7 cellular contexts compared by ENCODE assay signal in the genomic region with DNA sequence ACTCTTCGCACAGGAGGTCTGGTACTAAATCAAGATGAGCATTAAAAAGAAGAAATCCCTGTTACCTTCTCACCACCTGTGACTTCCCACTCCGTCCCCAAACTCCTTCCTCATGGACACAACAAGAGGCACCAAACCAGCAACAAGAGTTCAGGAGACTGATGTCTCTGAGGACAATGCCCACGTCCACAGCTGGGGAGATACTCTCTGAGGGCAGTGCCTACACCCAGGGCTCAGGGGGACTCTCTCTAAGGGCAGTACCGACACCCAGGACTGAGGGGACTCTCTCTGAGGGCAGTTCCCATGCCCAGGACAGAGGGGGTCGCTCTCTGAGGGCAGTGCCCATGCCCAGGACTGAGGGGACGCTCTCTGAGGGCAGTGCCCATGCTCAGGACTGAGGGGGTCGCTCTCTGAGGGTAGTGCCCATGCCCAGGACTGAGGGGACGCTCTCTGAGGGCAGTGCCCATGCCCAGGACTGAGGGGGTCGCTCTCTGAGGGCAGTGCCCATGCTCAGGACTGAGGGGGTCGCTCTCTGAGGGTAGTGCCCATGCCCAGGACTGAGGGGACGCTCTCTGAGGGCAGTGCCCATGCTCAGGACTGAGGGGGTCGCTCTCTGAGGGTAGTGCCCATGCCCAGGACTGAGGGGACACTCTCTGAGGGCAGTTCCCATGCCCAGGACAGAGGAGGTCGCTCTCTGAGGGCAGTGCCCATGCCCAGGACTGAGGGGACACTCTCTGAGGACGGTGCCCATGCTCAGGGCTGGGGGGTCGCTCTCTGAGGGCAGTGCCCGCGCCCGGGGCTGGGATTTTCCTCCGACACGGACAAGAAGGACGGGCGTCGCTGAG. TPM values are rescaled to one million over a fixed set of nuclear protein-coding genes. Genes with fewer than 3 reads are reported as not detected.
DNase-seq lines count a peak whose midpoint lies in the region; ATAC-seq, FAIRE-seq and TF ChIP-seq lines count a peak whose summit lies in the region.
"Not testable (repeated sequence)": the region's sequence is repeated elsewhere in the genome, so short reads cannot be mapped to it uniquely, and the experiment has no call there.

No MANE protein-coding gene starts in this region.

- POLR2A ChIA-PET in activated CD4-positive, alpha-beta T cell treated with anti-CD3 and anti-CD28 coated beads, Interleukin-2, amount 10 ng/mL, durations not matched to agents 7 days and 5 days (lab: Charles Lee) = interaction anchor here (1.2 kb wide), 2 partner anchors 10 to 20 kb away, joined by 3 to 7 read pairs; no protein-coding TSS in a partner anchor

- not testable (repeated sequence) for TF ChIP-seq POLR2A in gastroesophageal sphincter (IDR thresholded peaks at IDR 0.05); gastrocnemius medialis (IDR thresholded peaks at IDR 0.05)

- FAIRE-seq in bronchial epithelial cell (lab: Jason Lieb, UNC) = not testable (repeated sequence)

- H3K27me3 ChIP-seq in bronchial epithelial cell (ENCODE audit: control insufficient read depth, insufficient read depth, low read length); gastroesophageal sphincter; gastrocnemius medialis: not testable (repeated sequence)

- H3K27me3 Mint-ChIP-seq in activated CD4-positive, alpha-beta T cell treated with anti-CD3 and anti-CD28 coated beads, Interleukin-2, amount 10 ng/mL, durations not matched to agents 7 days and 5 days; mesothelial cell of epicardium (ENCODE audit: low read depth): not testable (repeated sequence)

- TF ChIP-seq CTCF in bronchial epithelial cell (IDR thresholded peaks at IDR 0.05; ENCODE audit: insufficient read depth, low read length, severe bottlenecking); gastroesophageal sphincter (IDR thresholded peaks at IDR 0.05); mesothelial cell of epicardium (IDR thresholded peaks at IDR 0.05; ENCODE audit: unreplicated experiment); gastrocnemius medialis (IDR thresholded peaks at IDR 0.05 in 4 of 5, conservative IDR thresholded peaks at IDR 0.05 in 1 of 5): not testable (repeated sequence)

- peaks cover 54% of the 10 kb centered on the region for H3K4me1 Mint-ChIP-seq in activated CD4-positive, alpha-beta T cell treated with anti-CD3 and anti-CD28 coated beads, Interleukin-2, amount 10 ng/mL, durations not matched to agents 7 days and 5 days
- peaks cover 18% of the 10 kb centered on the region for H3K4me1 Mint-ChIP-seq in mesothelial cell of epicardium

- not testable (repeated sequence) for H3K9me3 ChIP-seq in gastroesophageal sphincter, gastrocnemius medialis

- H3K9me3 Mint-ChIP-seq in activated CD4-positive, alpha-beta T cell treated with anti-CD3 and anti-CD28 coated beads, Interleukin-2, amount 10 ng/mL, durations not matched to agents 7 days and 5 days; mesothelial cell of epicardium: not testable (repeated sequence)

- peak; percentile 7 for DNase-seq in NCI-H2171 treated with DMSO at 0.1 percent for 48 hours (lab: John Stamatoyannopoulos, UW)
- DNase-seq in activated CD4-positive, alpha-beta T cell treated with anti-CD3 and anti-CD28 coated beads, Interleukin-2, amount 10 ng/mL, durations not matched to agents 7 days and 5 days; bronchial epithelial cell (ENCODE audit: low read depth); mesothelial cell of epicardium (ENCODE audit: low spot score in 2 of 2, unreplicated experiment in 2 of 2); gastrocnemius medialis: not testable (repeated sequence)

- 55 to 82% methylated on average over 2 to 3 of the region's 23 CpGs for WGBS in gastroesophageal sphincter (ENCODE audit: low coverage in 1 of 2), 2 donors

- TF ChIP-seq EP300 in gastroesophageal sphincter (IDR thresholded peaks at IDR 0.05) = not testable (repeated sequence)

- H3K36me3 Mint-ChIP-seq in activated CD4-positive, alpha-beta T cell treated with anti-CD3 and anti-CD28 coated beads, Interleukin-2, amount 10 ng/mL, durations not matched to agents 7 days and 5 days (ENCODE audit: low read depth) = peaks cover 61% of the 10 kb centered on the region
- H3K36me3 Mint-ChIP-seq in mesothelial cell of epicardium = not testable (repeated sequence)

- H3K36me3 ChIP-seq in bronchial epithelial cell (ENCODE audit: control insufficient read depth, insufficient read depth, low read length); gastroesophageal sphincter; gastrocnemius medialis: not testable (repeated sequence)

- CTCF ChIA-PET in activated CD4-positive, alpha-beta T cell treated with anti-CD3 and anti-CD28 coated beads, Interleukin-2, amount 10 ng/mL, durations not matched to agents 7 days and 5 days (lab: Charles Lee) = interaction anchor here (0.7 to 1.6 kb wide), 7 partner anchors 8 to 1566 kb away, joined by 3 to 6 read pairs (median 3); no protein-coding TSS in a partner anchor

- H3K4me1 ChIP-seq in gastroesophageal sphincter = peaks cover 0 to 22% (median 6%) of the 10 kb centered on the region in 3 donors
- peaks cover 0 to 17% of the 10 kb centered on the region in 2 donors for H3K4me1 ChIP-seq in gastrocnemius medialis

- H3K4me3 Mint-ChIP-seq in activated CD4-positive, alpha-beta T cell treated with anti-CD3 and anti-CD28 coated beads, Interleukin-2, amount 10 ng/mL, durations not matched to agents 7 days and 5 days = peak overlapping the region; percentile 89
- H3K4me3 Mint-ChIP-seq in mesothelial cell of epicardium = peak overlapping the region; percentile 66

- not testable (repeated sequence) for ATAC-seq in gastroesophageal sphincter, gastrocnemius medialis

- intact Hi-C loops in gastrocnemius medialis (cut with DNase I; ENCODE audit: low total_unique reads) = loop anchor here (5.0 kb wide), 3 partner anchors 78 to 1557 kb away; a partner anchor contains a TSS

- H3K4me3 ChIP-seq in GM08714 (ENCODE audit: low read length) = peak overlapping the region; percentile 84
- H3K4me3 ChIP-seq in bronchial epithelial cell (ENCODE audit: low read depth, low read length) = peak overlapping the region; percentile 97
- peak overlapping the region; percentile 45 to 73 for H3K4me3 ChIP-seq in gastroesophageal sphincter
- peak overlapping the region; percentile 71 to 97 (median 82) for H3K4me3 ChIP-seq in gastrocnemius medialis

- H3K27ac Mint-ChIP-seq in activated CD4-positive, alpha-beta T cell treated with anti-CD3 and anti-CD28 coated beads, Interleukin-2, amount 10 ng/mL, durations not matched to agents 7 days and 5 days = peak overlapping the region; percentile 92
- H3K27ac Mint-ChIP-seq in mesothelial cell of epicardium = peak overlapping the region; percentile 88

- in situ Hi-C loops in gastrocnemius medialis (cut with MboI; ENCODE audit: low sequenced_read_pairs in 4 of 4) = loop anchor here in 1 of 4 donors (25.0 kb wide), 1 partner anchor 133 kb away; a partner anchor contains a TSS

- H3K27ac ChIP-seq in gastroesophageal sphincter (peak overlapping the region in 3 of 4 donors; percentile 89 to 96 (median 94)), gastrocnemius medialis (peak overlapping the region; percentile 87 to 90 (median 88))

RNA-seq across cellular contexts. Expression of a gene that starts 0.7 kb away (rescaled TPM):
- 100 to 1,000 TPM; 139 to 173 TPM for total RNA-seq in activated CD4-positive, alpha-beta T cell treated with anti-CD3 and anti-CD28 coated beads, Interleukin-2, amount 10 ng/mL, durations not matched to agents 7 days and 5 days
- total RNA-seq in bronchial epithelial cell (3.2 and 3.5 TPM in 2 replicates), gastroesophageal sphincter (1 to 10 TPM; 4.6 to 6.4 (median 5.6) TPM), mesothelial cell of epicardium (21.2 to 26.6 TPM (median 22.5 TPM) in 3 replicates), gastrocnemius medialis (1 to 10 TPM; 3.0 to 4.5 (median 3.9) TPM)
